Comparison of ENCODE assay signal across 9 cellular contexts in the genomic region with DNA sequence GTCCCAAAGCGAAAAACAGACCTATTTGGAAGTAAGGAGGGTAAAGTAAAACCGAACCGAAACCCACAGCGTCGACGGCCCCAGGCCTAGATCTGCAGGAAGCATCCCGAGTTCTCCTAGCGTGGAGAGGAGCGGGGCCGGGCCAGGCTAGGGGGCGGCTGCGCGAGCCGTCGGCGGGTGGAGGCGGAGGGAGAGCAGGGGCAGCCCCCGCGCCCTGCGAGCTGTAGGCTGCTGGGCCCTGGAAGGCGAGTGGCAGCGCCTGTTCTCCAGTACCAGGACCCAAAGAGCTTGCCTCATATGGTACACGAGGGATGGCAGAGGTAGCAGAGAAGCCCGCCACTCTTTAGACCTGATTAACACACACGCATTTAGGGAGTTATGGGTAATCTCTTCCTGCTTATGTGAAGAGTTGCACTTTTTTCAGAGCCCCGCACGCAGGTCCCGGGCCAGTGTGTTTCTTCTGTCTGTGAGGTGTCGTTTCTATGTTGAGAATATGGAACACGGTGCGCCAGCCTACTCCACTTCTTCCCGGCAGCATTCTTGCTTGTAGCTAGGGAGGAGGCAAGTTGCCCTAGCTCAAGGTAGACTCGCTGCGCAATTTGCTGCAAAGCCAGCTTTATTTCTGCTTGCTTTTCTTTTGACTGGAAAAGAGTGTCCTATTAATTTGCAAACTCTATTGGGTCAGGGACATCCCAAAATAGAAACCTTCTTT.
A peak's percentile ranks its signal among the peaks of the same experiment; 100 is the strongest.
DNase-seq lines count a peak whose midpoint lies in the region; ATAC-seq, FAIRE-seq and TF ChIP-seq lines count a peak whose summit lies in the region.
"Had no signal": no experiment of that assay in that cellular context is flagged by ENCODE, and none has a peak within 500 bp of the region (broad histone marks: within the 10 kb centered on the region; RNA-seq: fewer than 3 reads in every experiment).

No MANE protein-coding gene starts in this region.

- peak overlapping the region; percentile 91 for H4K8ac ChIP-seq in mesenchymal stem cell (ENCODE audit: low read length)

- no peak for TF ChIP-seq EP300 in K562 (IDR thresholded peaks at IDR 0.05; ENCODE audit: low read length)

- peak; percentile 6 for FAIRE-seq in K562 (lab: Jason Lieb, UNC)

- H3K4me3 ChIP-seq in heart right ventricle, result peak overlapping the region in 9 of 10 donors; percentile 8 to 68 (median 57)
- H3K4me3 ChIP-seq in K562, result no peak overlapping the region
- peak overlapping the region; percentile 40 to 60 for H3K4me3 ChIP-seq in mesenchymal stem cell (ENCODE audit: insufficient read depth in 1 of 2, low read depth in 1 of 2, low read length in 2 of 2)
- H3K4me3 ChIP-seq in upper lobe of right lung, result peak overlapping the region; percentile 41

- H3K4me1 ChIP-seq in heart right ventricle (peaks cover 0 to 12% (median 8%) of the 10 kb centered on the region in 9 donors), K562 (replicated peaks in 1 of 2; ENCODE audit: control insufficient read depth in 2 of 2, insufficient read depth in 2 of 2, low read length in 2 of 2) (peaks cover 0 to 8% of the 10 kb centered on the region in 2 experiments; a peak in 2 of 5 replicates), mesenchymal stem cell (ENCODE audit: control insufficient read depth, insufficient read depth, low read depth, low read length) (peaks cover 7% of the 10 kb centered on the region), upper lobe of right lung (no peaks in the 10 kb centered on the region)

- no peaks in the 10 kb centered on the region for H3K79me2 ChIP-seq in K562 (ENCODE audit: control insufficient read depth, insufficient read depth, low read length)

- no peak for TF ChIP-seq POLR2A in K562 (conservative IDR thresholded peaks at IDR 0.05)

- H3K9ac ChIP-seq in K562 (ENCODE audit: insufficient read depth in 1 of 2, low read depth in 2 of 2, low read length in 2 of 2) (no peak overlapping the region), mesenchymal stem cell (ENCODE audit: low read length) (no peak overlapping the region)

- H2BK12ac ChIP-seq in mesenchymal stem cell (ENCODE audit: low read length in 2 of 2), result no peak overlapping the region

- peak overlapping the region in 1 of 2 experiments; percentile 26 for H3K14ac ChIP-seq in mesenchymal stem cell (ENCODE audit: low read length in 2 of 2)

- TF ChIP-seq RAD21 in K562 (CRISPR knock-in tag; conservative IDR thresholded peaks at IDR 0.05 in 1 of 2, IDR thresholded peaks at IDR 0.05 in 1 of 2), result no peak

- H3K27me3 ChIP-seq in heart right ventricle (no peaks in the 10 kb centered on the region), K562 (ENCODE audit: control insufficient read depth in 2 of 2, insufficient read depth in 2 of 2, low read length in 2 of 2) (peaks cover 14 to 28% of the 10 kb centered on the region in 2 experiments), mesenchymal stem cell (ENCODE audit: control insufficient read depth in 1 of 2, insufficient read depth in 1 of 2, low read length in 2 of 2) (peaks cover 0 to 4% of the 10 kb centered on the region in 2 experiments), upper lobe of right lung (no peaks in the 10 kb centered on the region)

- WGBS in heart right ventricle, 2 donors, result 52 to 53% methylated on average over 34 of the region's 34 CpGs
- WGBS in K562 (ENCODE audit: insufficient coverage, low coverage, missing lambda C conversion rate), result 43% methylated on average over 18 of the region's 34 CpGs
- 61% methylated on average over 30 of the region's 34 CpGs for WGBS in mesenchymal stem cell

- no TSS peak for BruUV-seq in K562 (replicated peaks; lab: Mats Ljungman, UMichigan)

- CTCF ChIA-PET in K562 (lab: Yijun Ruan, JAX; ENCODE audit: low intra/inter-chr PET ratio), result no interaction called here

- no peak overlapping the region for H3K4ac ChIP-seq in mesenchymal stem cell (ENCODE audit: low read depth in 1 of 2, low read length in 2 of 2)

- in situ Hi-C loops in K562 (cut with MboI), result no loop called here

- H3K23ac ChIP-seq in mesenchymal stem cell (ENCODE audit: low read length in 2 of 2), result no peak overlapping the region

- H3K4me3 Mint-ChIP-seq in activated CD4-positive, alpha-beta T cell treated with anti-CD3 and anti-CD28 coated beads, Interleukin-2, amount 10 ng/mL, durations not matched to agents 24 days and 14 days, result no peak overlapping the region

- no peak overlapping the region for H2BK5ac ChIP-seq in mesenchymal stem cell (ENCODE audit: low read depth, low read length, poor library complexity, severe bottlenecking)

- H3K27me3 Mint-ChIP-seq in activated CD4-positive, alpha-beta T cell treated with anti-CD3 and anti-CD28 coated beads, Interleukin-2, amount 10 ng/mL, durations not matched to agents 24 days and 14 days, result peaks cover 49% of the 10 kb centered on the region

- peak in 3 of 8 donors; percentile 13 to 20 (median 16) for ATAC-seq in heart right ventricle
- ATAC-seq in Right ventricle myocardium inferior, result no peak
- no peak for ATAC-seq in K562
- peak; percentile 5 for ATAC-seq in upper lobe of right lung

- H3K4me2 ChIP-seq in K562 (ENCODE audit: insufficient read depth, low read length), result no peak overlapping the region
- peak overlapping the region; percentile 29 for H3K4me2 ChIP-seq in mesenchymal stem cell (ENCODE audit: low read length, poor library complexity, severe bottlenecking)

- H3K79me1 ChIP-seq in mesenchymal stem cell (replicated peaks; ENCODE audit: low read length, poor library complexity, severe bottlenecking), result no peaks in the 10 kb centered on the region

- no peak for TF ChIP-seq CTCF in heart right ventricle (IDR thresholded peaks at IDR 0.05)
- TF ChIP-seq CTCF in K562 (IDR thresholded peaks at IDR 0.05 in 2 of 3, conservative IDR thresholded peaks at IDR 0.05 in 1 of 3; ENCODE audit: insufficient read depth in 2 of 3, low read depth in 1 of 3, low read length in 3 of 3), result no peak
- no peak for TF ChIP-seq CTCF in upper lobe of right lung (IDR thresholded peaks at IDR 0.05)

- DNase-seq in heart right ventricle (no peak), Right ventricle myocardium inferior (ENCODE audit: missing footprints) (no peak), K562 (ENCODE audit: extremely low read depth in 1 of 4, low spot score in 3 of 4) (no peak), mesenchymal stem cell (no peak), upper lobe of right lung (no peak), GOT3 (lab: John Stamatoyannopoulos, UW) (no peak), NCI-H446 (lab: John Stamatoyannopoulos, UW) (no peak)
- no peak for DNase-seq in activated CD4-positive, alpha-beta T cell treated with anti-CD3 and anti-CD28 coated beads, Interleukin-2, amount 10 ng/mL, durations not matched to agents 24 days and 14 days
- DNase-seq: NCI-H2029 had no signal

- no peak overlapping the region for H2AK5ac ChIP-seq in mesenchymal stem cell (ENCODE audit: low read length, severe bottlenecking)

- H3K4me1 Mint-ChIP-seq in activated CD4-positive, alpha-beta T cell treated with anti-CD3 and anti-CD28 coated beads, Interleukin-2, amount 10 ng/mL, durations not matched to agents 24 days and 14 days, result peaks cover 2% of the 10 kb centered on the region

- intact Hi-C loops in heart right ventricle (cut with DNase I), result no loop called here
- intact Hi-C loops in Right ventricle myocardium inferior (cut with DNase I), result no loop called here
- intact Hi-C loops in K562 (cut with micrococcal nuclease), result no loop called here
- intact Hi-C loops in upper lobe of right lung (cut with DNase I), result no loop called here
- intact Hi-C loops in activated CD4-positive, alpha-beta T cell treated with anti-CD3 and anti-CD28 coated beads, Interleukin-2, amount 10 ng/mL, durations not matched to agents 24 days and 14 days (cut with micrococcal nuclease), result no loop called here

- peak overlapping the region; percentile 37 for H2BK120ac ChIP-seq in mesenchymal stem cell (ENCODE audit: low read depth, low read length)

- H3K27ac Mint-ChIP-seq in activated CD4-positive, alpha-beta T cell treated with anti-CD3 and anti-CD28 coated beads, Interleukin-2, amount 10 ng/mL, durations not matched to agents 24 days and 14 days, result no peak overlapping the region

- peak overlapping the region; percentile 78 for H4K91ac ChIP-seq in mesenchymal stem cell (ENCODE audit: low read length)

- POLR2A ChIA-PET in K562 (lab: Yijun Ruan, JAX), result interaction anchor here (0.7 to 1.4 kb wide), 3 partner anchors 13 to 286 kb away, joined by 3 to 5 read pairs (median 5); no protein-coding TSS in a partner anchor

- H3K9me3 ChIP-seq in heart right ventricle, result no peaks in the 10 kb centered on the region
- H3K9me3 ChIP-seq in K562 (replicated peaks; ENCODE audit: control insufficient read depth, insufficient read depth, low read depth, low read length), result no peaks in the 10 kb centered on the region
- no peaks in the 10 kb centered on the region for H3K9me3 ChIP-seq in mesenchymal stem cell (ENCODE audit: control insufficient read depth, low read length)
- no peaks in the 10 kb centered on the region for H3K9me3 ChIP-seq in upper lobe of right lung

- no peak overlapping the region for H3K27ac ChIP-seq in heart right ventricle
- H3K27ac ChIP-seq in K562 (ENCODE audit: extremely low read depth, low read depth, low read length), result no peak overlapping the region
- H3K27ac ChIP-seq in mesenchymal stem cell (ENCODE audit: low read length, poor library complexity, severe bottlenecking), result no peak overlapping the region
- no peak overlapping the region for H3K27ac ChIP-seq in upper lobe of right lung

- no peaks in the 10 kb centered on the region for H3K36me3 Mint-ChIP-seq in activated CD4-positive, alpha-beta T cell treated with anti-CD3 and anti-CD28 coated beads, Interleukin-2, amount 10 ng/mL, durations not matched to agents 24 days and 14 days (ENCODE audit: low read depth)

- H3K36me3 ChIP-seq in heart right ventricle, result no peaks in the 10 kb centered on the region
- no peaks in the 10 kb centered on the region for H3K36me3 ChIP-seq in K562 (ENCODE audit: control insufficient read depth, insufficient read depth, low read length)
- H3K36me3 ChIP-seq in mesenchymal stem cell (ENCODE audit: control insufficient read depth in 1 of 2, insufficient read depth in 2 of 2, low read depth in 1 of 2, low read length in 2 of 2), result peaks cover 0 to 4% of the 10 kb centered on the region in 2 experiments
- no peaks in the 10 kb centered on the region for H3K36me3 ChIP-seq in upper lobe of right lung

- H2AFZ ChIP-seq in K562 (ENCODE audit: low read depth, low read length), result no peak overlapping the region
- H2AFZ ChIP-seq in mesenchymal stem cell (ENCODE audit: low read depth, low read length), result peak overlapping the region; percentile 75

- H3K9me3 Mint-ChIP-seq in activated CD4-positive, alpha-beta T cell treated with anti-CD3 and anti-CD28 coated beads, Interleukin-2, amount 10 ng/mL, durations not matched to agents 24 days and 14 days, result no peaks in the 10 kb centered on the region

- H3K18ac ChIP-seq in mesenchymal stem cell (ENCODE audit: low read depth in 1 of 2, low read length in 2 of 2), result peak overlapping the region; percentile 11 to 77

- no peaks in the 10 kb centered on the region for H4K20me1 ChIP-seq in K562 (replicated peaks; ENCODE audit: control insufficient read depth, insufficient read depth, low read length)

- H3K9me1 ChIP-seq in K562 (ENCODE audit: control insufficient read depth, insufficient read depth, low read length), result no peaks in the 10 kb centered on the region

- H2BK15ac ChIP-seq in mesenchymal stem cell (ENCODE audit: low read depth, poor library complexity, severe bottlenecking), result no peak overlapping the region

TF ChIP-seq in K562, 482 proteins besides CTCF, POLR2A, EP300 and RAD21 (continues in another document):
- no peak for TF ChIP-seq MAZ (CRISPR knock-in tag; conservative IDR thresholded peaks at IDR 0.05 in 1 of 2, IDR thresholded peaks at IDR 0.05 in 1 of 2)
